Comparison of ENCODE assay signal across 1 cellular context in genomic region chr12:7354521-7354920, GRCh38.
TF ChIP-seq lines count a peak whose summit lies in the region.

No MANE protein-coding gene starts in this region.

TF ChIP-seq in GM23338, 12 proteins besides CTCF, POLR2A, EP300 and RAD21 (continued from another document):
- TF ChIP-seq REST (IDR thresholded peaks at IDR 0.05; ENCODE audit: unreplicated experiment) (no peak), JUNB (IDR thresholded peaks at IDR 0.05; ENCODE audit: unreplicated experiment) (no peak), ETS1 (IDR thresholded peaks at IDR 0.05) (no peak), STAT1 (IDR thresholded peaks at IDR 0.05; ENCODE audit: unreplicated experiment) (no peak), ZNF331 (CRISPR knock-in tag; IDR thresholded peaks at IDR 0.05; ENCODE audit: low read depth) (no peak), ZNF462 (CRISPR knock-in tag; IDR thresholded peaks at IDR 0.05) (no peak), EZH2 (IDR thresholded peaks at IDR 0.05; ENCODE audit: low read depth, unreplicated experiment) (no peak)
